ENCODE assay signal across 16 cellular contexts in the genomic region with DNA sequence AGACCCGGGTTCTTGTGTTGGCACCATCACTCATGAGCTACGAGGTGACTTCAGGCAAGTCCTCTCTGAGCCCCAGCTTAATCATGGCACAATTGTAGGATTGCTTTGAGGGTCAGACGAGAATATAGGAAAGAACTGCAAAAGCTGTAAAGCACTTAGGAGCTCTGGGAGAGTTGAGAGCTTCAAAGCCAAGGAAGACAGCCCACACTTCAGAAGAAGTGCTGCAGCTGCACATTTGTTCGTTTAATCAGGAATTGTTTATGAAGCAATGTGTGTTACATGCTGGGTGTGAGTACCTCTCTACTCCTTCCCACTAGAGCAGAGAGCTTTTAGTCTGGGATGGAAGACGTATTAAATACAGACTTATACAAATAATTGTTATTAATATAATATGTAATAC. TPM values are rescaled to one million over a fixed set of nuclear protein-coding genes. Genes with fewer than 3 reads are reported as not detected.
DNase-seq lines count a peak whose midpoint lies in the region; ATAC-seq and TF ChIP-seq lines count a peak whose summit lies in the region.
"Had no signal": no experiment of that assay in that cellular context is flagged by ENCODE, and none has a peak within 500 bp of the region (broad histone marks: within the 10 kb centered on the region; RNA-seq: fewer than 3 reads in every experiment).

No MANE protein-coding gene starts in this region.

- H2AFZ ChIP-seq in trophoblast cell (ENCODE audit: insufficient read depth, low read length, poor library complexity), result no peak overlapping the region
- H2AFZ ChIP-seq: GM23338 had no signal

- H3K27me3 ChIP-seq in trophoblast cell (ENCODE audit: insufficient read depth, low read length), result no peaks in the 10 kb centered on the region

- peak overlapping the region; percentile 31 for H3K4ac ChIP-seq in trophoblast cell (ENCODE audit: low read depth, low read length)

- no peak overlapping the region for H4K12ac ChIP-seq in trophoblast cell (ENCODE audit: low read depth, low read length)

- no peak overlapping the region for H3K9ac ChIP-seq in trophoblast cell (ENCODE audit: low read length)

- peaks cover 7% of the 10 kb centered on the region for H3K9me3 Mint-ChIP-seq in activated naive CD4-positive, alpha-beta T cell treated with anti-CD3 and anti-CD28 coated beads, Interleukin-2, amount 50 U/mL, for 24 hours
- no peaks in the 10 kb centered on the region for H3K9me3 Mint-ChIP-seq in activated naive CD4-positive, alpha-beta T cell treated with anti-CD3 and anti-CD28 coated beads for 36 hours
- no peaks in the 10 kb centered on the region for H3K9me3 Mint-ChIP-seq in IgD-negative memory B cell
- no peaks in the 10 kb centered on the region for H3K9me3 Mint-ChIP-seq in activated B cell treated with CpG ODN at 0.5 μM for 24 hours
- H3K9me3 Mint-ChIP-seq in natural killer cell, result no peaks in the 10 kb centered on the region
- H3K9me3 Mint-ChIP-seq in activated T-helper 2 cell treated with anti-CD3 and anti-CD28 coated beads, Interferon-gamma antibody, Interleukin-2, Interleukin-4, amounts not matched to agents 10 μg/mL and 5 μg/mL and 100 μg/mL, durations not matched to agents 14 hours and 24 hours and 36 hours, result peaks cover 12% of the 10 kb centered on the region
- H3K9me3 Mint-ChIP-seq: GM23338 had no signal

- peak overlapping the region; percentile 16 for H3K18ac ChIP-seq in trophoblast cell (ENCODE audit: low read length)

- peaks cover 11% of the 10 kb centered on the region for H3K79me2 ChIP-seq in trophoblast cell (ENCODE audit: control insufficient read depth, insufficient read depth, low read length, poor library complexity)

- no peaks in the 10 kb centered on the region for H3K27me3 Mint-ChIP-seq in activated naive CD4-positive, alpha-beta T cell treated with anti-CD3 and anti-CD28 coated beads, Interleukin-2, amount 50 U/mL, for 24 hours
- no peaks in the 10 kb centered on the region for H3K27me3 Mint-ChIP-seq in activated naive CD4-positive, alpha-beta T cell treated with anti-CD3 and anti-CD28 coated beads for 36 hours (ENCODE audit: low read depth)
- no peaks in the 10 kb centered on the region for H3K27me3 Mint-ChIP-seq in IgD-negative memory B cell
- no peaks in the 10 kb centered on the region for H3K27me3 Mint-ChIP-seq in activated B cell treated with CpG ODN at 0.5 μM for 24 hours
- no peaks in the 10 kb centered on the region for H3K27me3 Mint-ChIP-seq in natural killer cell (ENCODE audit: low read depth in 2 of 2)
- H3K27me3 Mint-ChIP-seq in activated T-helper 2 cell treated with anti-CD3 and anti-CD28 coated beads, Interferon-gamma antibody, Interleukin-2, Interleukin-4, amounts not matched to agents 10 μg/mL and 5 μg/mL and 100 μg/mL, durations not matched to agents 14 hours and 24 hours and 36 hours (ENCODE audit: low read depth), result no peaks in the 10 kb centered on the region

- H3K4me2 ChIP-seq in trophoblast cell (ENCODE audit: low read length), result no peak overlapping the region
- H3K4me2 ChIP-seq: GM23338 had no signal

- H3K36me3 Mint-ChIP-seq in activated naive CD4-positive, alpha-beta T cell treated with anti-CD3 and anti-CD28 coated beads, Interleukin-2, amount 50 U/mL, for 24 hours, result peaks cover 12% of the 10 kb centered on the region
- peaks cover 34% of the 10 kb centered on the region for H3K36me3 Mint-ChIP-seq in activated naive CD4-positive, alpha-beta T cell treated with anti-CD3 and anti-CD28 coated beads for 36 hours (ENCODE audit: low read depth)
- H3K36me3 Mint-ChIP-seq in IgD-negative memory B cell (peaks cover 15% of the 10 kb centered on the region), activated B cell treated with CpG ODN at 0.5 μM for 24 hours (ENCODE audit: low read depth) (peaks cover 46% of the 10 kb centered on the region), natural killer cell (no peaks in the 10 kb centered on the region)
- H3K36me3 Mint-ChIP-seq in activated T-helper 2 cell treated with anti-CD3 and anti-CD28 coated beads, Interferon-gamma antibody, Interleukin-2, Interleukin-4, amounts not matched to agents 10 μg/mL and 5 μg/mL and 100 μg/mL, durations not matched to agents 14 hours and 24 hours and 36 hours (ENCODE audit: low read depth), result peaks cover 69% of the 10 kb centered on the region

- H2BK120ac ChIP-seq in trophoblast cell (ENCODE audit: insufficient read depth, low read length, poor library complexity), result no peak overlapping the region

- H3K14ac ChIP-seq in trophoblast cell (ENCODE audit: low read length), result no peak overlapping the region

- TF ChIP-seq CTCF in activated B cell treated with CpG ODN at 0.5 μM for 24 hours (IDR thresholded peaks at IDR 0.05) (no peak), natural killer cell (IDR thresholded peaks at IDR 0.05) (no peak)

- no peak for DNase-seq in activated naive CD4-positive, alpha-beta T cell treated with anti-CD3 and anti-CD28 coated beads for 36 hours
- DNase-seq in activated B cell treated with CpG ODN at 0.5 μM for 24 hours, result no peak
- no peak for DNase-seq in trophoblast cell
- no peak for DNase-seq in natural killer cell
- no peak for DNase-seq in activated T-helper 2 cell treated with anti-CD3 and anti-CD28 coated beads, Interferon-gamma antibody, Interleukin-2, Interleukin-4, amounts not matched to agents 10 μg/mL and 5 μg/mL and 100 μg/mL, durations not matched to agents 14 hours and 24 hours and 36 hours (ENCODE audit: low spot score)
- DNase-seq: ACHN; CD8-positive, alpha-beta T cell; KBM-7; NCI-H1092 treated with DMSO at 0.1 percent for 48 hours; NCI-H1694; NCI-H2107; NCI-H69; PC-3 had no signal

- peaks cover 78% of the 10 kb centered on the region for H3K4me1 Mint-ChIP-seq in activated naive CD4-positive, alpha-beta T cell treated with anti-CD3 and anti-CD28 coated beads, Interleukin-2, amount 50 U/mL, for 24 hours
- peaks cover 54% of the 10 kb centered on the region for H3K4me1 Mint-ChIP-seq in activated naive CD4-positive, alpha-beta T cell treated with anti-CD3 and anti-CD28 coated beads for 36 hours (ENCODE audit: low read depth)
- H3K4me1 Mint-ChIP-seq in IgD-negative memory B cell, result peaks cover 40 to 58% (median 57%) of the 10 kb centered on the region in 3 donors
- H3K4me1 Mint-ChIP-seq in activated B cell treated with CpG ODN at 0.5 μM for 24 hours, result peaks cover 62% of the 10 kb centered on the region
- peaks cover 49 to 59% of the 10 kb centered on the region in 2 donors for H3K4me1 Mint-ChIP-seq in natural killer cell
- H3K4me1 Mint-ChIP-seq in activated T-helper 2 cell treated with anti-CD3 and anti-CD28 coated beads, Interferon-gamma antibody, Interleukin-2, Interleukin-4, amounts not matched to agents 10 μg/mL and 5 μg/mL and 100 μg/mL, durations not matched to agents 14 hours and 24 hours and 36 hours (ENCODE audit: low read depth), result peaks cover 52% of the 10 kb centered on the region

- H2BK12ac ChIP-seq in trophoblast cell (ENCODE audit: low read length), result no peak overlapping the region

- peak overlapping the region; percentile 69 for H3K27ac Mint-ChIP-seq in activated naive CD4-positive, alpha-beta T cell treated with anti-CD3 and anti-CD28 coated beads, Interleukin-2, amount 50 U/mL, for 24 hours
- H3K27ac Mint-ChIP-seq in activated naive CD4-positive, alpha-beta T cell treated with anti-CD3 and anti-CD28 coated beads for 36 hours, result no peak overlapping the region
- H3K27ac Mint-ChIP-seq in IgD-negative memory B cell (peak overlapping the region in 2 of 3 donors; percentile 48 to 81), activated B cell treated with CpG ODN at 0.5 μM for 24 hours (peak overlapping the region; percentile 51), natural killer cell (peak overlapping the region in 1 of 2 donors; percentile 28)
- no peak overlapping the region for H3K27ac Mint-ChIP-seq in activated T-helper 2 cell treated with anti-CD3 and anti-CD28 coated beads, Interferon-gamma antibody, Interleukin-2, Interleukin-4, amounts not matched to agents 10 μg/mL and 5 μg/mL and 100 μg/mL, durations not matched to agents 14 hours and 24 hours and 36 hours
- H3K27ac Mint-ChIP-seq: CD8-positive, alpha-beta T cell; GM23338 had no signal

- H4K91ac ChIP-seq in trophoblast cell (ENCODE audit: low read depth, low read length), result no peak overlapping the region

- peaks cover 0 to 8% of the 10 kb centered on the region in 2 experiments for H3K4me1 ChIP-seq in trophoblast cell (ENCODE audit: control insufficient read depth in 1 of 2, insufficient read depth in 2 of 2, low read length in 2 of 2)

- H2BK5ac ChIP-seq in trophoblast cell (ENCODE audit: low read depth, low read length, poor library complexity), result no peak overlapping the region

- H3K36me3 ChIP-seq in trophoblast cell (ENCODE audit: control insufficient read depth in 1 of 2, insufficient read depth in 2 of 2, low read length in 2 of 2), result peaks cover 20 to 24% of the 10 kb centered on the region in 2 experiments

- no peak overlapping the region for H2AK5ac ChIP-seq in trophoblast cell (ENCODE audit: low read length)

- intact Hi-C loops in activated naive CD4-positive, alpha-beta T cell treated with anti-CD3 and anti-CD28 coated beads for 36 hours (cut with micrococcal nuclease), result no loop called here
- intact Hi-C loops in activated B cell treated with CpG ODN at 0.5 μM for 24 hours (cut with micrococcal nuclease) (no loop called here), natural killer cell (cut with micrococcal nuclease) (no loop called here)
- intact Hi-C loops in activated T-helper 2 cell treated with anti-CD3 and anti-CD28 coated beads, Interferon-gamma antibody, Interleukin-2, Interleukin-4, amounts not matched to agents 10 μg/mL and 5 μg/mL and 100 μg/mL, durations not matched to agents 14 hours and 24 hours and 36 hours (cut with micrococcal nuclease), result loop anchor here (5.0 kb wide), 4 partner anchors 83 to 452 kb away; a partner anchor contains a TSS

- peak overlapping the region; percentile 26 for H3K4me3 Mint-ChIP-seq in activated naive CD4-positive, alpha-beta T cell treated with anti-CD3 and anti-CD28 coated beads, Interleukin-2, amount 50 U/mL, for 24 hours
- no peak overlapping the region for H3K4me3 Mint-ChIP-seq in activated naive CD4-positive, alpha-beta T cell treated with anti-CD3 and anti-CD28 coated beads for 36 hours
- H3K4me3 Mint-ChIP-seq in IgD-negative memory B cell (peak overlapping the region in 3 of 4 donors; percentile 37 to 60 (median 58)), activated B cell treated with CpG ODN at 0.5 μM for 24 hours (no peak overlapping the region), natural killer cell (no peak overlapping the region)
- H3K4me3 Mint-ChIP-seq in activated T-helper 2 cell treated with anti-CD3 and anti-CD28 coated beads, Interferon-gamma antibody, Interleukin-2, Interleukin-4, amounts not matched to agents 10 μg/mL and 5 μg/mL and 100 μg/mL, durations not matched to agents 14 hours and 24 hours and 36 hours (ENCODE audit: low read depth), result no peak overlapping the region
- H3K4me3 Mint-ChIP-seq: CD8-positive, alpha-beta T cell; GM23338 had no signal

- H3K79me1 ChIP-seq in trophoblast cell (ENCODE audit: low read length), result peaks cover 4% of the 10 kb centered on the region

- WGBS in trophoblast cell (ENCODE audit: extremely low coverage, insufficient coverage, insufficient read length), result no CpG with 5 or more reads among the region's 5 CpGs

- ATAC-seq in activated B cell treated with CpG ODN at 0.5 μM for 24 hours (ENCODE audit: low read depth), result no peak
- ATAC-seq in natural killer cell, result no peak
- ATAC-seq: CD8-positive, alpha-beta T cell; GM23338; PC-3 had no signal

- CTCF ChIA-PET in activated naive CD4-positive, alpha-beta T cell treated with anti-CD3 and anti-CD28 coated beads for 36 hours (lab: Charles Lee), result interaction anchor here (0.6 to 1.2 kb wide), 2 partner anchors 12 to 81 kb away, joined by 3 read pairs; no protein-coding TSS in a partner anchor
- CTCF ChIA-PET in activated B cell treated with CpG ODN at 0.5 μM for 24 hours (lab: Charles Lee), result no interaction called here

- no peak overlapping the region for H4K8ac ChIP-seq in trophoblast cell (ENCODE audit: low read depth, low read length)

- no peak overlapping the region for H3K23ac ChIP-seq in trophoblast cell (ENCODE audit: low read length)

- H3K4me3 ChIP-seq in trophoblast cell (ENCODE audit: low read depth, low read length), result no peak overlapping the region
- H3K4me3 ChIP-seq: GM23338 had no signal

- peaks cover 2% of the 10 kb centered on the region for H3K9me3 ChIP-seq in trophoblast cell (ENCODE audit: insufficient read depth, low read depth, low read length)

- POLR2A ChIA-PET in activated B cell treated with CpG ODN at 0.5 μM for 24 hours (lab: Charles Lee), result interaction anchor here (0.5 kb wide), 1 partner anchor 123 kb away, joined by 4 read pairs; no protein-coding TSS in a partner anchor

- no peak overlapping the region for H3K27ac ChIP-seq in trophoblast cell (ENCODE audit: low read depth, low read length)

RNA-seq across cellular contexts. Expression of a gene that starts 4.4 kb away (rescaled TPM):
- 10 to 100 TPM; 40.4 to 42.7 TPM for total RNA-seq in activated naive CD4-positive, alpha-beta T cell treated with anti-CD3 and anti-CD28 coated beads for 36 hours
- 85.4 TPM for polyA plus RNA-seq in IgD-negative memory B cell
- total RNA-seq in activated B cell treated with CpG ODN at 0.5 μM for 24 hours, result 65.5 and 68.7 TPM in 2 replicates
- polyA plus RNA-seq in trophoblast cell (2013), result 31.5 and 32.0 TPM in 2 replicates
- total RNA-seq in natural killer cell, result 10 to 100 TPM; 49.3 to 64.9 (median 62.7) TPM
- 57.2 and 58.0 TPM in 2 replicates for total RNA-seq in activated T-helper 2 cell treated with anti-CD3 and anti-CD28 coated beads, Interferon-gamma antibody, Interleukin-2, Interleukin-4, amounts not matched to agents 10 μg/mL and 5 μg/mL and 100 μg/mL, durations not matched to agents 14 hours and 24 hours and 36 hours

RNA-seq across cellular contexts. Expression of a gene that starts 4.8 kb away (rescaled TPM):
- 1 to 10 TPM; 3.6 to 3.9 TPM for total RNA-seq in activated naive CD4-positive, alpha-beta T cell treated with anti-CD3 and anti-CD28 coated beads for 36 hours
- polyA plus RNA-seq in IgD-negative memory B cell, result 5.2 TPM
- total RNA-seq in activated B cell treated with CpG ODN at 0.5 μM for 24 hours, result 9.2 and 11.1 TPM in 2 replicates
- polyA plus RNA-seq in trophoblast cell (2013), result 2.2 and 2.3 TPM in 2 replicates
- 1 to 10 TPM; 2.6 to 3.1 (median 3.0) TPM for total RNA-seq in natural killer cell
- 10.4 and 11.6 TPM in 2 replicates for total RNA-seq in activated T-helper 2 cell treated with anti-CD3 and anti-CD28 coated beads, Interferon-gamma antibody, Interleukin-2, Interleukin-4, amounts not matched to agents 10 μg/mL and 5 μg/mL and 100 μg/mL, durations not matched to agents 14 hours and 24 hours and 36 hours

Comparison
In these comparisons a context has a peak if more than half of its experiments do, and no peak if none do; other contexts are left out.
1. H3K27ac Mint-ChIP-seq: peak in activated naive CD4-positive, alpha-beta T cell treated with anti-CD3 and anti-CD28 coated beads, Interleukin-2, amount 50 U/mL, for 24 hours (single experiment), IgD-negative memory B cell (2 of 3) and activated B cell treated with CpG ODN at 0.5 μM for 24 hours (single experiment); none in activated naive CD4-positive, alpha-beta T cell treated with anti-CD3 and anti-CD28 coated beads for 36 hours (single experiment) and activated T-helper 2 cell treated with anti-CD3 and anti-CD28 coated beads, Interferon-gamma antibody, Interleukin-2, Interleukin-4, amounts not matched to agents 10 μg/mL and 5 μg/mL and 100 μg/mL, durations not matched to agents 14 hours and 24 hours and 36 hours (single experiment).
2. H3K4me3 Mint-ChIP-seq: peak in activated naive CD4-positive, alpha-beta T cell treated with anti-CD3 and anti-CD28 coated beads, Interleukin-2, amount 50 U/mL, for 24 hours (single experiment) and IgD-negative memory B cell (3 of 4); none in activated naive CD4-positive, alpha-beta T cell treated with anti-CD3 and anti-CD28 coated beads for 36 hours (single experiment), activated B cell treated with CpG ODN at 0.5 μM for 24 hours (single experiment), natural killer cell (single experiment) and activated T-helper 2 cell treated with anti-CD3 and anti-CD28 coated beads, Interferon-gamma antibody, Interleukin-2, Interleukin-4, amounts not matched to agents 10 μg/mL and 5 μg/mL and 100 μg/mL, durations not matched to agents 14 hours and 24 hours and 36 hours (single experiment).